In genomic region chr16:31170077-31170476, GRCh38 we compare ENCODE assay signal across 11 cellular contexts. TPM values are rescaled to one million over a fixed set of nuclear protein-coding genes. Genes with fewer than 3 reads are reported as not detected.
DNase-seq lines count a peak whose midpoint lies in the region; ATAC-seq, FAIRE-seq and TF ChIP-seq lines count a peak whose summit lies in the region.
"Not testable (repeated sequence)": the region's sequence is repeated elsewhere in the genome, so short reads cannot be mapped to it uniquely, and the experiment has no call there.
"Had no signal": no experiment of that assay in that cellular context is flagged by ENCODE, and none has a peak within 500 bp of the region (broad histone marks: within the 10 kb centered on the region; RNA-seq: fewer than 3 reads in every experiment).

No MANE protein-coding gene starts in this region.

- H3K27ac ChIP-seq in HUES48 (ENCODE audit: low read depth, low read length) (peak overlapping the region; percentile 21), mesodermal cell (ENCODE audit: low read depth, low read length, severe bottlenecking) (peak overlapping the region; percentile 24), small intestine (ENCODE audit: low read depth in 1 of 2, low read length in 1 of 2) (peak overlapping the region in 1 of 2 donors; percentile 56)
- not testable (repeated sequence) for H3K27ac ChIP-seq in Panc1 (ENCODE audit: low read length)

- H3K36me3 ChIP-seq in HUES48 (ENCODE audit: control insufficient read depth, insufficient read depth, low read length); Panc1 (ENCODE audit: control insufficient read depth, insufficient read depth, low read length); mesodermal cell (ENCODE audit: control insufficient read depth, insufficient read depth, low read length); small intestine (ENCODE audit: control insufficient read depth in 2 of 2, insufficient read depth in 2 of 2, low read length in 2 of 2): not testable (repeated sequence)

- H3K4me3 ChIP-seq in HUES48 (ENCODE audit: low read depth, low read length); Panc1 (ENCODE audit: low read depth in 2 of 2, low read length in 2 of 2); mesodermal cell (ENCODE audit: extremely low read depth, insufficient read depth, low read length, poor library complexity, severe bottlenecking); small intestine (ENCODE audit: low read depth in 1 of 2, low read length in 2 of 2): not testable (repeated sequence)

- H3K4me1 Mint-ChIP-seq in brain: not testable (repeated sequence)

- CTCF ChIA-PET in Panc1 (lab: Charles Lee): not testable (repeated sequence)

- not testable (repeated sequence) for BruUV-seq in Panc1 (replicated peaks; lab: Mats Ljungman, UMichigan)

- H3K4me3 Mint-ChIP-seq in brain: peak overlapping the region in 1 of 5 experiments; percentile 45

- H3K9me3 Mint-ChIP-seq in brain: not testable (repeated sequence)

- ATAC-seq in Panc1 (0 out of 2 replicates have a peak, but pooled peaks have one; percentile 42), left cardiac atrium (peak; percentile 23 to 71)

- not testable (repeated sequence) for H3K9me3 ChIP-seq in HUES48 (ENCODE audit: control insufficient read depth, insufficient read depth, low read length); Panc1 (ENCODE audit: control insufficient read depth, insufficient read depth, low read depth, low read length); mesodermal cell (ENCODE audit: control insufficient read depth, low read length); small intestine (ENCODE audit: control insufficient read depth, low read depth)

- intact Hi-C loops in Panc1 (cut with micrococcal nuclease; ENCODE audit: unreplicated experiment); left cardiac atrium (cut with DNase I): not testable (repeated sequence)

- DNase-seq in COR-L47 (lab: John Stamatoyannopoulos, UW) (peak; percentile 63), NCI-H2196 (lab: John Stamatoyannopoulos, UW; ENCODE audit: unreplicated experiment) (peak; percentile 27), small intestine (peak; percentile 58)
- not testable (repeated sequence) for DNase-seq in Panc1 (ENCODE audit: low read depth, low spot score); left cardiac atrium

- WGBS in mesodermal cell (ENCODE audit: insufficient coverage in 2 of 2), 2 experiments: 60 to 71% methylated on average over 1 of the region's 2 CpGs
- 5 to 49% (median 14%) methylated on average over 1 of the region's 2 CpGs for WGBS in small intestine, 3 donors

- H3K27me3 ChIP-seq in HUES48 (ENCODE audit: control insufficient read depth, insufficient read depth, low read length); Panc1 (ENCODE audit: control insufficient read depth, insufficient read depth, low read length); small intestine (ENCODE audit: control insufficient read depth in 2 of 2, insufficient read depth in 2 of 2, low read length in 2 of 2): not testable (repeated sequence)

- POLR2A ChIA-PET in Panc1 (lab: Charles Lee): not testable (repeated sequence)

- TF ChIP-seq CTCF in Panc1 (IDR thresholded peaks at IDR 0.05); brain (conservative IDR thresholded peaks at IDR 0.05): not testable (repeated sequence)

- in situ Hi-C loops in Panc1 (cut with HindIII; ENCODE audit: low pct_unique_long_range_greater_than_20kb, low sequenced_read_pairs): not testable (repeated sequence)

- peak overlapping the region in 4 of 5 experiments; percentile 41 to 66 (median 45) for H3K27ac Mint-ChIP-seq in brain

- not testable (repeated sequence) for FAIRE-seq in small intestine (lab: Jason Lieb, UNC)

- not testable (repeated sequence) for H3K9ac ChIP-seq in HUES48 (ENCODE audit: low read depth, low read length)

- not testable (repeated sequence) for H3K4me1 ChIP-seq in HUES48 (ENCODE audit: control insufficient read depth, insufficient read depth, low read length); Panc1 (ENCODE audit: control insufficient read depth, insufficient read depth, low read length); mesodermal cell (ENCODE audit: control insufficient read depth, insufficient read depth, low read length, poor library complexity, severe bottlenecking); small intestine (ENCODE audit: control insufficient read depth in 2 of 2, insufficient read depth in 1 of 2, low read depth in 1 of 2, low read length in 1 of 2)

- peaks cover 13% of the 10 kb centered on the region for H3K27me3 Mint-ChIP-seq in brain

- H3K36me3 Mint-ChIP-seq in brain: not testable (repeated sequence)

RNA-seq across cellular contexts. Expression of gene FUS, which starts 9.9 kb away (rescaled TPM):
- total RNA-seq in Panc1 (2021; ENCODE audit: unreplicated experiment) (441 TPM), left cardiac atrium (100 to 1,000 TPM in 1 of 2 donors, 10 to 100 TPM in 1; 99.5 to 192 TPM)
- polyA plus RNA-seq in Panc1 (2012; ENCODE audit: insufficient read length): 465 TPM
- polyA plus RNA-seq in brain (ENCODE audit: insufficient read depth, low read depth, low replicate concordance) (418 TPM), small intestine (100 to 1,000 TPM; 147 to 246 (median 172) TPM)
- polyA plus RNA-seq in mesodermal cell (2013, experiment 1 of 2): 270 TPM
- 250 TPM for polyA plus RNA-seq in mesodermal cell (2013, experiment 2 of 2)

RNA-seq across cellular contexts. Expression of gene PRSS36, which starts 20.2 kb away (rescaled TPM):
- total RNA-seq in Panc1 (2021; ENCODE audit: unreplicated experiment): 0.23 TPM
- 0.52 TPM for polyA plus RNA-seq in Panc1 (2012; ENCODE audit: insufficient read length)
- 0.92 TPM for polyA plus RNA-seq in brain (ENCODE audit: insufficient read depth, low read depth, low replicate concordance)
- 1 to 10 TPM; 3.0 to 4.2 TPM for total RNA-seq in left cardiac atrium
- polyA plus RNA-seq in mesodermal cell (2013, experiment 1 of 2): 0.55 TPM
- polyA plus RNA-seq in mesodermal cell (2013, experiment 2 of 2): 0.61 TPM
- 10 to 100 TPM in 2 of 3 donors, 1 to 10 TPM in 1; 4.1 to 19.2 (median 12.2) TPM for polyA plus RNA-seq in small intestine

RNA-seq across cellular contexts. Expression of gene PYCARD, which starts 32.5 kb away (rescaled TPM):
- total RNA-seq in Panc1 (2021; ENCODE audit: unreplicated experiment) (99.4 TPM), left cardiac atrium (10 to 100 TPM; 10.8 to 19.1 TPM)
- 229 TPM for polyA plus RNA-seq in Panc1 (2012; ENCODE audit: insufficient read length)
- polyA plus RNA-seq in brain (ENCODE audit: insufficient read depth, low read depth, low replicate concordance) (6.4 TPM), small intestine (100 to 1,000 TPM; 134 to 247 (median 207) TPM)
- 4.3 TPM for polyA plus RNA-seq in mesodermal cell (2013, experiment 1 of 2)
- 3.2 TPM for polyA plus RNA-seq in mesodermal cell (2013, experiment 2 of 2)
- total RNA-seq: A172, SJCRH30 had no signal

RNA-seq across cellular contexts. Expression of gene PRSS8, which starts 34.5 kb away (rescaled TPM):
- 0.15 TPM for total RNA-seq in Panc1 (2021; ENCODE audit: unreplicated experiment)
- polyA plus RNA-seq in Panc1 (2012; ENCODE audit: insufficient read length): not detected
- polyA plus RNA-seq in brain (ENCODE audit: insufficient read depth, low read depth, low replicate concordance): 8.7 TPM
- total RNA-seq in left cardiac atrium: under 1 TPM in 1 of 2 donors, not detected in 1; 0.21 TPM
- polyA plus RNA-seq in mesodermal cell (2013, experiment 1 of 2): 6.5 TPM
- 5.6 TPM for polyA plus RNA-seq in mesodermal cell (2013, experiment 2 of 2)
- polyA plus RNA-seq in small intestine: 100 to 1,000 TPM; 220 to 358 (median 225) TPM
- total RNA-seq: RPMI7951, SJCRH30 had no signal

RNA-seq across cellular contexts. Expression of gene TRIM72, which starts 43.8 kb away (rescaled TPM):
- 0.08 TPM for total RNA-seq in Panc1 (2021; ENCODE audit: unreplicated experiment)
- 0.10 TPM for polyA plus RNA-seq in Panc1 (2012; ENCODE audit: insufficient read length)
- polyA plus RNA-seq in brain (ENCODE audit: insufficient read depth, low read depth, low replicate concordance): 0.14 TPM
- under 1 TPM; 0.44 to 0.47 TPM for total RNA-seq in left cardiac atrium
- polyA plus RNA-seq in mesodermal cell (2013, experiment 1 of 2): not detected
- polyA plus RNA-seq in mesodermal cell (2013, experiment 2 of 2): not detected
- under 1 TPM; under 0.01 to 0.22 (median 0.04) TPM for polyA plus RNA-seq in small intestine
- total RNA-seq: RPMI7951 had no signal
